ENCODE assay signal across 11 cellular contexts in the genomic region with DNA sequence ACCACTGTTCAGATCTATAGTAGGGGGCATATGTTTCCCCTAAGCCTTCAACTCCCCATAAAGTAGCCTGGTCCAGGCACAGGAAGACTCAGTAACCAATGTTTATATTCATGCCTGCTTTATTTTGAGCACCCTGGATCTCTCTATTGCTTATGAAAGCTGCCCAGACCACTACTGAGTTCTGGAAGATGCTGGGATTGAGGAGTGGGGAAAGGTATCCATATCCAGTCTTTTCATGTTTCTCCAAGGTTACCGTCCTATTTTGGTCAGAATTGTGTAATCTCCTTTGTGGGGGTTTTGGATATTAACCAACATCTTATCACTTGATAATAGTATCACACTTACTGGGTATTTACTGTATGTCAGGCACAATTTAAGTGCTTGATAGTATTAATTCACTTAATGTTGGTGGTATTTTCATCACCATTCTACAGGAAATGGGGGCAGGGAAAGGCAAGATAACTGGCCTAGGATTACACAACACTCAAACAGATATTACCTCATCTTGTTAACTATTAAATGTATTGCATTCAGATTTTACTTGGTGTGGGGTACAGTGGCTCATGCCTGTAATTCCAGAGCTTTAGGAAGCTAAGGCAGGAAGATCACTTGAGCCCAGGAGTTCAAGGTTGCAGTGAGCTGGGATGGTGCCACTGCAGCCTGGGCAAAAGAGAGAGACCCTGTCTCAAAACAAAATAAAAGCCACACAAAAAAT. TPM values are rescaled to one million over a fixed set of nuclear protein-coding genes. Genes with fewer than 3 reads are reported as not detected.
DNase-seq lines count a peak whose midpoint lies in the region; ATAC-seq and TF ChIP-seq lines count a peak whose summit lies in the region.
"Had no signal": no experiment of that assay in that cellular context is flagged by ENCODE, and none has a peak within 500 bp of the region (broad histone marks: within the 10 kb centered on the region; RNA-seq: fewer than 3 reads in every experiment).

No MANE protein-coding gene starts in this region.

- intact Hi-C loops in PC-3 (cut with micrococcal nuclease) = no loop called here

- H3K9ac ChIP-seq in PC-3 (ENCODE audit: low read length) (no peak overlapping the region), rectal smooth muscle tissue (ENCODE audit: low read length) (no peak overlapping the region)

- no TSS peak for BruUV-seq in PC-3 (replicated peaks; lab: Mats Ljungman, UMichigan)

- H2AFZ ChIP-seq in PC-3 (ENCODE audit: low read length) = no peak overlapping the region

- no peaks in the 10 kb centered on the region for H4K20me1 ChIP-seq in PC-3 (ENCODE audit: low read length)

- H3K9me3 ChIP-seq in PC-3 (ENCODE audit: low read length) = no peaks in the 10 kb centered on the region
- H3K9me3 ChIP-seq: tibial nerve had no signal

- H3K36me3 ChIP-seq in PC-3 (ENCODE audit: low read depth, low read length) (no peaks in the 10 kb centered on the region), rectal smooth muscle tissue (ENCODE audit: control insufficient read depth, insufficient read depth, low read length) (no peaks in the 10 kb centered on the region)
- H3K36me3 ChIP-seq: tibial nerve had no signal

- H3K4me3 ChIP-seq in PC-3 (ENCODE audit: low read length) = no peak overlapping the region
- no peak overlapping the region for H3K4me3 ChIP-seq in fibroblast of the aortic adventitia (ENCODE audit: low read depth, low read length)
- no peak overlapping the region for H3K4me3 ChIP-seq in rectal smooth muscle tissue (ENCODE audit: low read length)
- H3K4me3 ChIP-seq: tibial nerve had no signal

- H3K79me2 ChIP-seq in PC-3 (ENCODE audit: low read length) = peaks cover 55% of the 10 kb centered on the region

- ATAC-seq in PC-3 = no peak; the same call in 1 of the 2 replicates

- no peaks in the 10 kb centered on the region for H3K9me2 ChIP-seq in PC-3 (replicated peaks; ENCODE audit: low read length)

- CTCF ChIA-PET in PC-3 (lab: Charles Lee) = no interaction called here

- no peak overlapping the region for H3K27ac ChIP-seq in PC-3 (ENCODE audit: low read length)
- H3K27ac ChIP-seq in rectal smooth muscle tissue (ENCODE audit: low read depth, low read length) = peak overlapping the region; percentile 63

- POLR2A ChIA-PET in PC-3 (lab: Charles Lee; ENCODE audit: unreplicated experiment) = no interaction called here

- TF ChIP-seq CTCF in PC-3 (conservative IDR thresholded peaks at IDR 0.05; ENCODE audit: low read depth, low read length) = no peak
- no peak for TF ChIP-seq CTCF in fibroblast of the aortic adventitia (IDR thresholded peaks at IDR 0.05; ENCODE audit: insufficient read depth, low read length)

- peaks cover 18% of the 10 kb centered on the region for H3K4me1 ChIP-seq in PC-3 (ENCODE audit: insufficient read depth, low read length)
- peaks cover 24% of the 10 kb centered on the region for H3K4me1 ChIP-seq in rectal smooth muscle tissue (ENCODE audit: control insufficient read depth, insufficient read depth, low read length)

- H3K27me3 ChIP-seq in PC-3 (ENCODE audit: low read length) (no peaks in the 10 kb centered on the region), rectal smooth muscle tissue (ENCODE audit: control insufficient read depth, insufficient read depth, low read length) (no peaks in the 10 kb centered on the region)
- H3K27me3 ChIP-seq: tibial nerve had no signal

- DNase-seq in EH (ENCODE audit: low read depth) = peak; percentile 86
- DNase-seq in PC-3 = peak; percentile 13
- DNase-seq in fibroblast of the aortic adventitia (ENCODE audit: low read depth) = peak; percentile 76
- DNase-seq in activated CD4-positive, alpha-beta T cell treated with anti-CD3 and anti-CD28 coated beads for 48 hours = no peak
- DNase-seq in NCI-H187 treated with DMSO at 0.1 percent for 48 hours (lab: John Stamatoyannopoulos, UW) = no peak
- DNase-seq in NK-92 treated with Interleukin-12 subunit alpha and Interleukin-12 subunit beta, amount 100 ng/mL, for 24 hours (lab: John Stamatoyannopoulos, UW) = no peak
- no peak for DNase-seq in pons (ENCODE audit: low spot score)
- DNase-seq: activated gamma-delta T cell treated with Interleukin-2 at 50 U/mL for 16 hours, NCI-H524 treated with DMSO at 0.1 percent for 48 hours had no signal

- no peak overlapping the region for H3K4me2 ChIP-seq in PC-3 (ENCODE audit: low read length)

- H3F3A ChIP-seq in PC-3 (ENCODE audit: low read length, unreplicated experiment) = no peaks in the 10 kb centered on the region

RNA-seq across cellular contexts. Expression of gene RUSC2, which starts 36.3 kb away (rescaled TPM):
- 10.7 and 13.3 TPM in 2 replicates for total RNA-seq in PC-3 (2014; rRNA removed)
- 19.2 and 32.9 TPM in 2 replicates for total RNA-seq in fibroblast of the aortic adventitia (ENCODE audit: low replicate concordance)

Comparison
In these comparisons a context has a peak if more than half of its experiments do, and no peak if none do; other contexts are left out.
1. DNase-seq: peak in EH (single experiment), PC-3 (single experiment) and fibroblast of the aortic adventitia (single experiment); none in activated CD4-positive, alpha-beta T cell treated with anti-CD3 and anti-CD28 coated beads for 48 hours (single experiment), NCI-H187 treated with DMSO at 0.1 percent for 48 hours (single experiment), NK-92 treated with Interleukin-12 subunit alpha and Interleukin-12 subunit beta, amount 100 ng/mL, for 24 hours (single experiment) and pons (single experiment).